9 cellular contexts compared by ENCODE assay signal in genomic region chr7:3861941-3862340, GRCh38.
DNase-seq lines count a peak whose midpoint lies in the region; ATAC-seq, FAIRE-seq and TF ChIP-seq lines count a peak whose summit lies in the region.
"Had no signal": no experiment of that assay in that cellular context is flagged by ENCODE, and none has a peak within 500 bp of the region (broad histone marks: within the 10 kb centered on the region; RNA-seq: fewer than 3 reads in every experiment).

No MANE protein-coding gene starts in this region.

- no peaks in the 10 kb centered on the region for H3K9me3 Mint-ChIP-seq in CD8-positive, alpha-beta T cell

- in situ Hi-C loops in GM12878 (cut with MboI): no loop called here

- POLR2A ChIA-PET in GM12878 (lab: Charles Lee): interaction anchor here (0.6 to 0.9 kb wide), 2 partner anchors 12 to 19 kb away, joined by 3 to 4 read pairs; no protein-coding TSS in a partner anchor
- POLR2A ChIA-PET in CD8-positive, alpha-beta T cell (lab: Charles Lee): no interaction called here

- no peak overlapping the region for H3K9ac ChIP-seq in GM12878 (ENCODE audit: control insufficient read depth, insufficient read depth, low read length)

- TF ChIP-seq CTCF in GM12878 (IDR thresholded peaks at IDR 0.05 in 2 of 3, conservative IDR thresholded peaks at IDR 0.05 in 1 of 3; ENCODE audit: control insufficient read depth in 2 of 3, extremely low read depth in 1 of 3, insufficient read depth in 1 of 3, low read depth in 3 of 3, low read length in 3 of 3) (no peak), stomach (IDR thresholded peaks at IDR 0.05) (no peak)
- TF ChIP-seq CTCF in CD8-positive, alpha-beta T cell (IDR thresholded peaks at IDR 0.05): no peak

- no peak for FAIRE-seq in GM12878 (lab: Jason Lieb, UNC)

- H3K9me3 ChIP-seq in GM12878 (replicated peaks; ENCODE audit: control insufficient read depth, insufficient read depth, low read length) (no peaks in the 10 kb centered on the region; the same call in 2 of the 3 replicates), stomach (no peaks in the 10 kb centered on the region)
- no peaks in the 10 kb centered on the region for H3K9me3 ChIP-seq in CD8-positive, alpha-beta T cell (ENCODE audit: low read length)

- no peaks in the 10 kb centered on the region for H3K36me3 ChIP-seq in GM12878 (ENCODE audit: control insufficient read depth in 2 of 2, insufficient read depth in 2 of 2, low read length in 1 of 2)
- no peaks in the 10 kb centered on the region for H3K36me3 ChIP-seq in stomach
- no peaks in the 10 kb centered on the region for H3K36me3 ChIP-seq in CD8-positive, alpha-beta T cell (ENCODE audit: insufficient read depth, low read length)

- ATAC-seq in HG02885 (IDR thresholded peaks at IDR 0.05; ENCODE audit: poor library complexity, unreplicated experiment): peak; percentile 61
- peak; percentile 35; the same call in 2 of the 3 replicates for ATAC-seq in GM12878
- ATAC-seq in HG03469 (IDR thresholded peaks at IDR 0.05; ENCODE audit: unreplicated experiment): no peak
- no peak for ATAC-seq in HG03354 (IDR thresholded peaks at IDR 0.05; ENCODE audit: poor library complexity, severe bottlenecking, unreplicated experiment)
- ATAC-seq in CD8-positive, alpha-beta T cell: no peak

- H3K4me2 ChIP-seq in GM12878 (ENCODE audit: control insufficient read depth, insufficient read depth): peak overlapping the region; percentile 4; the same call in 1 of the 2 replicates

- H3K4me3 ChIP-seq in GM12878: no peak overlapping the region
- no peak overlapping the region for H3K4me3 ChIP-seq in stomach
- no peak overlapping the region for H3K4me3 ChIP-seq in CD8-positive, alpha-beta T cell (ENCODE audit: low read depth, low read length)

- CTCF ChIA-PET in GM12878 (lab: Yijun Ruan, JAX): no interaction called here
- CTCF ChIA-PET in CD8-positive, alpha-beta T cell (lab: Charles Lee): interaction anchor here (1.2 kb wide), 1 partner anchor 35 kb away, joined by 3 read pairs; no protein-coding TSS in a partner anchor

- SMC1A ChIA-PET in GM12878 (lab: Charles Lee; ENCODE audit: uncharacterized antibody, unreplicated experiment): interaction anchor here (0.7 kb wide), 1 partner anchor 30 kb away, joined by 3 read pairs; no protein-coding TSS in a partner anchor

- DNase-seq in GM12878 (ENCODE audit: low read depth, low spot score) (peak; percentile 1), islet precursor cell (peak; percentile 85), stomach (no peak), posterior cingulate gyrus (no peak)
- DNase-seq in CD8-positive, alpha-beta T cell: no peak
- DNase-seq: activated effector memory CD4-positive, alpha-beta T cell treated with Interleukin-2 at 50 U/mL for 16 hours had no signal

- 0% methylated on average over 5 of the region's 5 CpGs for WGBS in GM12878 (ENCODE audit: insufficient coverage, insufficient replicate concordance, low lambda C conversion rate, missing lambda C conversion rate)
- WGBS in stomach, 5 donors: 29 to 39% (median 33%) methylated on average over 5 of the region's 5 CpGs

- no peaks in the 10 kb centered on the region for H3K4me1 Mint-ChIP-seq in CD8-positive, alpha-beta T cell (ENCODE audit: low read depth)

- H3K27ac ChIP-seq in GM12878 (ENCODE audit: control insufficient read depth, insufficient read depth): no peak overlapping the region
- H3K27ac ChIP-seq in stomach: peak overlapping the region in 3 of 5 donors; percentile 9 to 44 (median 26)
- no peak overlapping the region for H3K27ac ChIP-seq in CD8-positive, alpha-beta T cell (ENCODE audit: low read depth, low read length)

- intact Hi-C loops in GM12878 (cut with micrococcal nuclease; ENCODE audit: unreplicated experiment) (no loop called here), stomach (cut with DNase I; ENCODE audit: low total_unique reads) (no loop called here), posterior cingulate gyrus (cut with DNase I) (no loop called here)
- intact Hi-C loops in CD8-positive, alpha-beta T cell (cut with DNase I, micrococcal nuclease): no loop called here

- TF ChIP-seq POLR2A in GM12878 (IDR thresholded peaks at IDR 0.05; ENCODE audit: low read depth, low read length) (no peak), stomach (IDR thresholded peaks at IDR 0.05) (no peak)

- H4K20me1 ChIP-seq in GM12878 (ENCODE audit: control insufficient read depth, insufficient read depth): no peaks in the 10 kb centered on the region

- H3K27ac Mint-ChIP-seq in CD8-positive, alpha-beta T cell: no peak overlapping the region

- no peak overlapping the region; the same call in 1 of the 2 replicates for H2AFZ ChIP-seq in GM12878 (ENCODE audit: control insufficient read depth, low read depth, low read length)

- no TSS peak for BruUV-seq in GM12878 (replicated peaks; lab: Mats Ljungman, UMichigan)

- no peaks in the 10 kb centered on the region for H3K79me2 ChIP-seq in GM12878 (ENCODE audit: control insufficient read depth, insufficient read depth, low read length)

- H3K27me3 Mint-ChIP-seq in CD8-positive, alpha-beta T cell (ENCODE audit: low read depth): peaks cover 15% of the 10 kb centered on the region

- TF ChIP-seq EP300 in GM12878 (IDR thresholded peaks at IDR 0.05; ENCODE audit: borderline replicate concordance in 1 of 2, control insufficient read depth in 1 of 2, low read depth in 2 of 2, low read length in 2 of 2): 0 out of 4 replicates have a peak, but pooled peaks of 1 of the 2 experiments have one; percentile 16
- TF ChIP-seq EP300 in stomach (IDR thresholded peaks at IDR 0.05): no peak

- H3K27me3 ChIP-seq in GM12878 (replicated peaks in 1 of 2; ENCODE audit: control insufficient read depth in 2 of 2, insufficient read depth in 2 of 2, low read length in 1 of 2) (no peaks in the 10 kb centered on the region), stomach (no peaks in the 10 kb centered on the region)
- no peaks in the 10 kb centered on the region for H3K27me3 ChIP-seq in CD8-positive, alpha-beta T cell (ENCODE audit: insufficient read depth, low read length)

- RAD21 ChIA-PET in GM12878 (lab: Charles Lee; ENCODE audit: unreplicated experiment): interaction anchor here (0.6 kb wide), 1 partner anchor 66 kb away, joined by 3 read pairs; no protein-coding TSS in a partner anchor

- H3K4me1 ChIP-seq in GM12878 (ENCODE audit: control insufficient read depth, insufficient read depth, low read length): no peaks in the 10 kb centered on the region
- peaks cover 0 to 12% (median 2%) of the 10 kb centered on the region in 4 donors for H3K4me1 ChIP-seq in stomach
- no peaks in the 10 kb centered on the region for H3K4me1 ChIP-seq in CD8-positive, alpha-beta T cell (ENCODE audit: insufficient read depth, low read length)

- no peak for TF ChIP-seq RAD21 in GM12878 (IDR thresholded peaks at IDR 0.05; ENCODE audit: insufficient read depth, low read depth, low read length)

- H3K4me3 Mint-ChIP-seq in CD8-positive, alpha-beta T cell: no peak overlapping the region

- H3K36me3 Mint-ChIP-seq in CD8-positive, alpha-beta T cell: no peaks in the 10 kb centered on the region

TF ChIP-seq in GM12878, 131 proteins besides CTCF, POLR2A, EP300 and RAD21:
- TF ChIP-seq RUNX3 (IDR thresholded peaks at IDR 0.05; ENCODE audit: low read length) (0 out of 2 replicates have a peak, but pooled peaks have one; percentile 18), ZBTB4 (CRISPR knock-in tag; IDR thresholded peaks at IDR 0.05) (no peak)

Comparison
In these comparisons a context has a peak if more than half of its experiments do, and no peak if none do; other contexts are left out.
1. ATAC-seq: peak in HG02885 (single experiment) and GM12878 (single experiment); none in HG03469 (single experiment), HG03354 (single experiment) and CD8-positive, alpha-beta T cell (single experiment).
2. DNase-seq: peak in GM12878 (single experiment) and islet precursor cell (single experiment); none in stomach (single experiment), posterior cingulate gyrus (0 of 10) and CD8-positive, alpha-beta T cell (0 of 7).
3. H3K27ac ChIP-seq: peak in stomach (3 of 5); none in GM12878 (single experiment) and CD8-positive, alpha-beta T cell (single experiment).